ENCODE assay signal across 1 cellular context in the genomic region with DNA sequence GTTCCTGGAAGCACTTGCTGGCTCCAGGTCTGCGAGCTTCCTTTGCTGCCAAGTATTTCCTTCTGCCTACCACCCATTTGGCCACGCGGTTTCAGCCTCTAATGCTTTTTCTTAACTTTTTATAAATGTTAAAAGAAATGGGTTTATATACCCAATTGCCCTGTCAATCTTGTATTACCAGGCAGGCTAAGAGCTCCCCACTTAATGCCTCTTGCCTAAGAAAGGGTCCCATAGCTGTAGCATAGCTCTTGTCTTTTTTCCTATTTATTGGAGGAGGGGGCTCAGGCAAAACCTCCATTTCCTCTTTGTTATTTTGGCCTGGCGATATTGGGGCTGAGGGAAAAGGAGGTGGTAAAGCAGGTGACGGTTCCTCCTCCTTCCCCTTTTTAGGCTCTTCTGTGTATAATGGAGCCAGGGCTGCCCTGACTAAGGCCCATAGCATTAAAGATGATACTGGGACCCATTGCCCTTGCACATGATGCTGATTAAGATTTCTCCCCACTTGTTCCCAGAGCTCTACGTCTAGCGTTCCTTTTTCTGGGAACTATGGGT.
TF ChIP-seq lines count a peak whose summit lies in the region.

No MANE protein-coding gene starts in this region.

TF ChIP-seq in K562, 482 proteins besides CTCF, POLR2A, EP300 and RAD21 (continued from another document):
- TF ChIP-seq, protein P1, sequence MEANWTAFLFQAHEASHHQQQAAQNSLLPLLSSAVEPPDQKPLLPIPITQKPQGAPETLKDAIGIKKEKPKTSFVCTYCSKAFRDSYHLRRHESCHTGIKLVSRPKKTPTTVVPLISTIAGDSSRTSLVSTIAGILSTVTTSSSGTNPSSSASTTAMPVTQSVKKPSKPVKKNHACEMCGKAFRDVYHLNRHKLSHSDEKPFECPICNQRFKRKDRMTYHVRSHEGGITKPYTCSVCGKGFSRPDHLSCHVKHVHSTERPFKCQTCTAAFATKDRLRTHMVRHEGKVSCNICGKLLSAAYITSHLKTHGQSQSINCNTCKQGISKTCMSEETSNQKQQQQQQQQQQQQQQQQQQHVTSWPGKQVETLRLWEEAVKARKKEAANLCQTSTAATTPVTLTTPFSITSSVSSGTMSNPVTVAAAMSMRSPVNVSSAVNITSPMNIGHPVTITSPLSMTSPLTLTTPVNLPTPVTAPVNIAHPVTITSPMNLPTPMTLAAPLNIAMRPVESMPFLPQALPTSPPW (CRISPR knock-in tag; IDR thresholded peaks at IDR 0.05), result peak; percentile 23; the same call in 1 of the 2 replicates
- TF ChIP-seq PKNOX1 (IDR thresholded peaks at IDR 0.05), result peak; percentile 56
- TF ChIP-seq FOXA3 (CRISPR knock-in tag; conservative IDR thresholded peaks at IDR 0.05 in 1 of 2, IDR thresholded peaks at IDR 0.05 in 1 of 2), result no peak
